1 cellular context compared by ENCODE assay signal in genomic region chr6:33711140-33712129, GRCh38.
TF ChIP-seq lines count a peak whose summit lies in the region.

UQCC2 (minus strand) TSS chr6:33711700; CDS start chr6:33711686, 14 bp downstream.

TF ChIP-seq in K562, 482 proteins besides CTCF, POLR2A, EP300 and RAD21 (continued from another document and continues in another):
- TF ChIP-seq ZNF511 (CRISPR knock-in tag; IDR thresholded peaks at IDR 0.05), result peak; percentile 81; the same call in 1 of the 2 replicates
- TF ChIP-seq TRIM24 (IDR thresholded peaks at IDR 0.05), result no peak
- peak; percentile 86 to 94 for TF ChIP-seq MAZ (CRISPR knock-in tag; conservative IDR thresholded peaks at IDR 0.05 in 1 of 2, IDR thresholded peaks at IDR 0.05 in 1 of 2)
- TF ChIP-seq NCOA4 (IDR thresholded peaks at IDR 0.05; ENCODE audit: partially characterized antibody), result no peak
- no peak for TF ChIP-seq FOXJ2 (tag; IDR thresholded peaks at IDR 0.05)
- 0 out of 2 replicates have a peak, but pooled peaks have one; percentile 24 for TF ChIP-seq JUND (IDR thresholded peaks at IDR 0.05; ENCODE audit: borderline replicate concordance, low read depth, low read length)
- TF ChIP-seq JUND (tag; IDR thresholded peaks at IDR 0.05; ENCODE audit: borderline replicate concordance, low read depth, low read length), result no peak; the same call in 2 of the 3 replicates
- TF ChIP-seq ZBTB2 (IDR thresholded peaks at IDR 0.05), result peak; percentile 99
- no peak for TF ChIP-seq ETS2 (tag; IDR thresholded peaks at IDR 0.05; ENCODE audit: borderline replicate concordance, poor library complexity, severe bottlenecking)
- TF ChIP-seq TSC22D4 (tag; IDR thresholded peaks at IDR 0.05), result no peak
- no peak for TF ChIP-seq NFATC3 (IDR thresholded peaks at IDR 0.05)
- no peak for TF ChIP-seq BRF1 (IDR thresholded peaks at IDR 0.05; ENCODE audit: borderline replicate concordance, extremely low read depth, insufficient read length)
- TF ChIP-seq ZNF311 (CRISPR knock-in tag; IDR thresholded peaks at IDR 0.05), result no peak
- TF ChIP-seq VEZF1 (CRISPR knock-in tag; IDR thresholded peaks at IDR 0.05), result peak; percentile 55
- peak; percentile 96 for TF ChIP-seq E2F3 (CRISPR knock-in tag; IDR thresholded peaks at IDR 0.05)
- no peak for TF ChIP-seq WHSC1 (IDR thresholded peaks at IDR 0.05; ENCODE audit: low read length)
- no peak for TF ChIP-seq ZNF785 (CRISPR knock-in tag; IDR thresholded peaks at IDR 0.05)
- no peak for TF ChIP-seq HBP1 (CRISPR knock-in tag; IDR thresholded peaks at IDR 0.05)
- TF ChIP-seq ZNF316 (IDR thresholded peaks at IDR 0.05), result 0 out of 2 replicates have a peak, but pooled peaks have one; percentile 8
- peak; percentile 55; the same call in 1 of the 2 replicates for TF ChIP-seq CBX1 (IDR thresholded peaks at IDR 0.05; ENCODE audit: low read depth)
- TF ChIP-seq HMBOX1 (IDR thresholded peaks at IDR 0.05), result no peak
- no peak for TF ChIP-seq ZNF143 (CRISPR knock-in tag; IDR thresholded peaks at IDR 0.05)
- TF ChIP-seq NELFE (IDR thresholded peaks at IDR 0.05; ENCODE audit: insufficient read depth, insufficient read length), result no peak
- no peak for TF ChIP-seq NR0B1 (IDR thresholded peaks at IDR 0.05; ENCODE audit: partially characterized antibody)
- no peak for TF ChIP-seq KLF10 (CRISPR knock-in tag; IDR thresholded peaks at IDR 0.05)
- peak; percentile 75; the same call in 1 of the 2 replicates for TF ChIP-seq DMBX1 (CRISPR knock-in tag; IDR thresholded peaks at IDR 0.05; ENCODE audit: borderline replicate concordance)
- TF ChIP-seq OTX1 (CRISPR knock-in tag; IDR thresholded peaks at IDR 0.05), result peak; percentile 44; the same call in 1 of the 2 replicates
- no peak for TF ChIP-seq RFX5 (IDR thresholded peaks at IDR 0.05; ENCODE audit: low read depth, low read length)
- no peak for TF ChIP-seq DDX20 (tag; IDR thresholded peaks at IDR 0.05; ENCODE audit: low read depth)
- TF ChIP-seq ZNF766 (CRISPR knock-in tag; conservative IDR thresholded peaks at IDR 0.05), result peak; percentile 67; the same call in 1 of the 2 replicates
- TF ChIP-seq ZNF134 (CRISPR knock-in tag; conservative IDR thresholded peaks at IDR 0.05), result no peak
- TF ChIP-seq CAMTA2 (CRISPR knock-in tag; conservative IDR thresholded peaks at IDR 0.05), result 0 out of 2 replicates have a peak, but pooled peaks have one; percentile 54
- TF ChIP-seq ZNF140 (CRISPR knock-in tag; IDR thresholded peaks at IDR 0.05), result no peak
- TF ChIP-seq RAD51 (IDR thresholded peaks at IDR 0.05; ENCODE audit: borderline replicate concordance, low read depth), result peak; percentile 77
- TF ChIP-seq MLX (CRISPR knock-in tag; conservative IDR thresholded peaks at IDR 0.05), result no peak
- TF ChIP-seq HLTF (IDR thresholded peaks at IDR 0.05), result no peak
- no peak for TF ChIP-seq ZNF146 (CRISPR knock-in tag; IDR thresholded peaks at IDR 0.05; ENCODE audit: unreplicated experiment)
- TF ChIP-seq SOX6 (IDR thresholded peaks at IDR 0.05), result peak; percentile 50
- TF ChIP-seq NFIC (IDR thresholded peaks at IDR 0.05), result peak; percentile 91
- no peak for TF ChIP-seq ZBTB1 (CRISPR knock-in tag; IDR thresholded peaks at IDR 0.05; ENCODE audit: borderline replicate concordance, low read depth)
- peak; percentile 64 for TF ChIP-seq GABPB1 (CRISPR knock-in tag; IDR thresholded peaks at IDR 0.05)
- TF ChIP-seq ETS1 (conservative IDR thresholded peaks at IDR 0.05; ENCODE audit: control insufficient read depth, low read depth, low read length), result peak; percentile 67; the same call in 1 of the 2 replicates
- TF ChIP-seq SMARCA4 (IDR thresholded peaks at IDR 0.05), result no peak
- TF ChIP-seq SLC30A9 (CRISPR knock-in tag; IDR thresholded peaks at IDR 0.05), result no peak
- no peak for TF ChIP-seq REST (CRISPR knock-in tag; IDR thresholded peaks at IDR 0.05; ENCODE audit: low read depth)
- no peak for TF ChIP-seq MEF2A (IDR thresholded peaks at IDR 0.05; ENCODE audit: control insufficient read depth, low read depth, low read length)
- TF ChIP-seq LCOR (CRISPR knock-in tag; IDR thresholded peaks at IDR 0.05), result peak; percentile 89; the same call in 1 of the 2 replicates
- peak; percentile 41; the same call in 1 of the 2 replicates for TF ChIP-seq ZNF197 (CRISPR knock-in tag; IDR thresholded peaks at IDR 0.05; ENCODE audit: low read depth)
- TF ChIP-seq CCNT2 (IDR thresholded peaks at IDR 0.05; ENCODE audit: borderline replicate concordance, extremely low read depth, insufficient read length, low read depth, low read length), result peak; percentile 25
- peak; percentile 79 for TF ChIP-seq SMAD1 (IDR thresholded peaks at IDR 0.05; ENCODE audit: low read depth, low read length, partially characterized antibody)
- no peak for TF ChIP-seq YBX1 (IDR thresholded peaks at IDR 0.05)
- peak; percentile 73 for TF ChIP-seq TOE1 (IDR thresholded peaks at IDR 0.05; ENCODE audit: borderline replicate concordance)
- 0 out of 2 replicates have a peak, but pooled peaks have one; percentile 35 for TF ChIP-seq TOE1 (CRISPR knock-in tag; IDR thresholded peaks at IDR 0.05; ENCODE audit: borderline replicate concordance, low read depth)
- no peak for TF ChIP-seq SPI1 (IDR thresholded peaks at IDR 0.05; ENCODE audit: borderline replicate concordance, low read depth, low read length)
- TF ChIP-seq KDM5B (IDR thresholded peaks at IDR 0.05; ENCODE audit: insufficient replicate concordance, low read depth, low read length), result peak; percentile 92
- TF ChIP-seq MITF (IDR thresholded peaks at IDR 0.05), result peak; percentile 65
